Comparison of ENCODE assay signal across 1 cellular context in genomic region chr15:80763235-80763634, GRCh38. TPM values are rescaled to one million over a fixed set of nuclear protein-coding genes. Genes with fewer than 3 reads are reported as not detected.
"Had no signal": no experiment of that assay in that cellular context is flagged by ENCODE, and none has a peak within 500 bp of the region (broad histone marks: within the 10 kb centered on the region; RNA-seq: fewer than 3 reads in every experiment).

No MANE protein-coding gene starts in this region.

RNA-seq across cellular contexts. Expression of gene CEMIP, which starts 15.9 kb away (rescaled TPM):
- total RNA-seq: endothelial cell of umbilical vein had no signal
